18 cellular contexts compared by ENCODE assay signal in genomic region chr10:32548208-32548607, GRCh38.
DNase-seq lines count a peak whose midpoint lies in the region; ATAC-seq, FAIRE-seq and TF ChIP-seq lines count a peak whose summit lies in the region.
"Had no signal": no experiment of that assay in that cellular context is flagged by ENCODE, and none has a peak within 500 bp of the region (broad histone marks: within the 10 kb centered on the region; RNA-seq: fewer than 3 reads in every experiment).

No MANE protein-coding gene starts in this region.

- no peaks in the 10 kb centered on the region for H3K9me3 ChIP-seq in PC-3 (ENCODE audit: low read length)
- no peaks in the 10 kb centered on the region for H3K9me3 ChIP-seq in K562 (replicated peaks; ENCODE audit: control insufficient read depth, insufficient read depth, low read depth, low read length)
- H3K9me3 ChIP-seq in trophoblast cell (ENCODE audit: insufficient read depth, low read depth, low read length) = no peaks in the 10 kb centered on the region

- no peak overlapping the region for H4K8ac ChIP-seq in trophoblast cell (ENCODE audit: low read depth, low read length)

- no peak overlapping the region for H2BK5ac ChIP-seq in trophoblast cell (ENCODE audit: low read depth, low read length, poor library complexity)

- H2AK5ac ChIP-seq in trophoblast cell (ENCODE audit: low read length) = no peak overlapping the region

- no peaks in the 10 kb centered on the region for H3K9me1 ChIP-seq in K562 (ENCODE audit: control insufficient read depth, insufficient read depth, low read length)

- H3K18ac ChIP-seq in trophoblast cell (ENCODE audit: low read length) = no peak overlapping the region

- H3K4ac ChIP-seq in trophoblast cell (ENCODE audit: low read depth, low read length) = no peak overlapping the region

- no peaks in the 10 kb centered on the region for H3K9me2 ChIP-seq in PC-3 (replicated peaks; ENCODE audit: low read length)

- ATAC-seq in PC-3 (no peak), K562 (no peak), esophagus mucosa (peak; percentile 51)
- ATAC-seq: GM12878, GM23338, HCT116 had no signal

- H3K79me2 ChIP-seq in PC-3 (ENCODE audit: low read length) = no peaks in the 10 kb centered on the region
- H3K79me2 ChIP-seq in K562 (ENCODE audit: control insufficient read depth, insufficient read depth, low read length) = no peaks in the 10 kb centered on the region
- H3K79me2 ChIP-seq in trophoblast cell (ENCODE audit: control insufficient read depth, insufficient read depth, low read length, poor library complexity) = no peaks in the 10 kb centered on the region

- no peak for FAIRE-seq in K562 (lab: Jason Lieb, UNC)
- FAIRE-seq: GM12878, GM18507 had no signal

- peak; percentile 70 for TF ChIP-seq EP300 in K562 (IDR thresholded peaks at IDR 0.05; ENCODE audit: low read length)

- no peak overlapping the region for H4K91ac ChIP-seq in trophoblast cell (ENCODE audit: low read depth, low read length)

- BruUV-seq in PC-3 (replicated peaks; lab: Mats Ljungman, UMichigan) = no TSS peak
- BruUV-seq in K562 (replicated peaks; lab: Mats Ljungman, UMichigan) = no TSS peak

- H3K4me1 ChIP-seq in PC-3 (ENCODE audit: insufficient read depth, low read length) = no peaks in the 10 kb centered on the region
- no peaks in the 10 kb centered on the region for H3K4me1 ChIP-seq in K562 (replicated peaks in 1 of 2; ENCODE audit: control insufficient read depth in 2 of 2, insufficient read depth in 2 of 2, low read length in 2 of 2)
- H3K4me1 ChIP-seq in trophoblast cell (ENCODE audit: control insufficient read depth in 1 of 2, insufficient read depth in 2 of 2, low read length in 2 of 2) = no peaks in the 10 kb centered on the region

- no peaks in the 10 kb centered on the region for H3K79me1 ChIP-seq in trophoblast cell (ENCODE audit: low read length)

- no peak for TF ChIP-seq POLR2A in K562 (conservative IDR thresholded peaks at IDR 0.05)

- in situ Hi-C loops in K562 (cut with MboI) = no loop called here

- H4K20me1 ChIP-seq in PC-3 (ENCODE audit: low read length) (no peaks in the 10 kb centered on the region), K562 (replicated peaks; ENCODE audit: control insufficient read depth, insufficient read depth, low read length) (no peaks in the 10 kb centered on the region)

- TF ChIP-seq CTCF in PC-3 (conservative IDR thresholded peaks at IDR 0.05; ENCODE audit: low read depth, low read length) = no peak
- TF ChIP-seq CTCF in K562 (IDR thresholded peaks at IDR 0.05 in 2 of 3, conservative IDR thresholded peaks at IDR 0.05 in 1 of 3; ENCODE audit: insufficient read depth in 2 of 3, low read depth in 1 of 3, low read length in 3 of 3) = no peak

- H3F3A ChIP-seq in PC-3 (ENCODE audit: low read length, unreplicated experiment) = no peaks in the 10 kb centered on the region

- intact Hi-C loops in PC-3 (cut with micrococcal nuclease) (no loop called here), K562 (cut with micrococcal nuclease) (no loop called here)

- H3K36me3 ChIP-seq in PC-3 (ENCODE audit: low read depth, low read length) (no peaks in the 10 kb centered on the region), K562 (ENCODE audit: control insufficient read depth, insufficient read depth, low read length) (no peaks in the 10 kb centered on the region), trophoblast cell (ENCODE audit: control insufficient read depth in 1 of 2, insufficient read depth in 2 of 2, low read length in 2 of 2) (no peaks in the 10 kb centered on the region)

- POLR2A ChIA-PET in PC-3 (lab: Charles Lee; ENCODE audit: unreplicated experiment) = no interaction called here
- POLR2A ChIA-PET in K562 (lab: Yijun Ruan, JAX) = no interaction called here

- TF ChIP-seq RAD21 in K562 (CRISPR knock-in tag; conservative IDR thresholded peaks at IDR 0.05 in 1 of 2, IDR thresholded peaks at IDR 0.05 in 1 of 2) = no peak

- no peak overlapping the region for H2AFZ ChIP-seq in PC-3 (ENCODE audit: low read length)
- H2AFZ ChIP-seq in K562 (ENCODE audit: low read depth, low read length) = no peak overlapping the region
- no peak overlapping the region for H2AFZ ChIP-seq in trophoblast cell (ENCODE audit: insufficient read depth, low read length, poor library complexity)
- H2AFZ ChIP-seq: GM23338 had no signal

- CTCF ChIA-PET in PC-3 (lab: Charles Lee) (no interaction called here), K562 (lab: Yijun Ruan, JAX; ENCODE audit: low intra/inter-chr PET ratio) (no interaction called here)

- H3K9ac ChIP-seq in PC-3 (ENCODE audit: low read length) (no peak overlapping the region), K562 (ENCODE audit: insufficient read depth in 1 of 2, low read depth in 2 of 2, low read length in 2 of 2) (no peak overlapping the region), trophoblast cell (ENCODE audit: low read length) (no peak overlapping the region)

- H3K27me3 ChIP-seq in PC-3 (ENCODE audit: low read length) (no peaks in the 10 kb centered on the region), K562 (ENCODE audit: control insufficient read depth in 2 of 2, insufficient read depth in 2 of 2, low read length in 2 of 2) (no peaks in the 10 kb centered on the region), trophoblast cell (ENCODE audit: insufficient read depth, low read length) (no peaks in the 10 kb centered on the region)

- no peak overlapping the region for H4K12ac ChIP-seq in trophoblast cell (ENCODE audit: low read depth, low read length)

- H2BK12ac ChIP-seq in trophoblast cell (ENCODE audit: low read length) = no peak overlapping the region

- WGBS in K562 (ENCODE audit: insufficient coverage, low coverage, missing lambda C conversion rate) = 7% methylated on average over 7 of the region's 7 CpGs
- no CpG with 5 or more reads among the region's 7 CpGs for WGBS in trophoblast cell (ENCODE audit: extremely low coverage, insufficient coverage, insufficient read length)

- H3K14ac ChIP-seq in trophoblast cell (ENCODE audit: low read length) = no peak overlapping the region

- H3K4me3 ChIP-seq in PC-3 (ENCODE audit: low read length) = no peak overlapping the region
- no peak overlapping the region for H3K4me3 ChIP-seq in K562
- H3K4me3 ChIP-seq in trophoblast cell (ENCODE audit: low read depth, low read length) = no peak overlapping the region
- H3K4me3 ChIP-seq: GM12878, GM23338 had no signal

- no peak overlapping the region for H2BK120ac ChIP-seq in trophoblast cell (ENCODE audit: insufficient read depth, low read length, poor library complexity)

- H3K27ac ChIP-seq in PC-3 (ENCODE audit: low read length) (no peak overlapping the region), K562 (ENCODE audit: extremely low read depth, low read depth, low read length) (no peak overlapping the region), trophoblast cell (ENCODE audit: low read depth, low read length) (no peak overlapping the region)

- H3K4me2 ChIP-seq in PC-3 (ENCODE audit: low read length) (no peak overlapping the region), K562 (ENCODE audit: insufficient read depth, low read length) (no peak overlapping the region), trophoblast cell (ENCODE audit: low read length) (no peak overlapping the region)
- H3K4me2 ChIP-seq: GM23338 had no signal

- no peak overlapping the region for H3K23ac ChIP-seq in trophoblast cell (ENCODE audit: low read length)

- DNase-seq in PC-3 = peak; percentile 25
- DNase-seq in K562 (ENCODE audit: extremely low read depth in 1 of 4, low spot score in 3 of 4) = peak in 1 of 4 experiments; percentile 26
- peak; percentile 56 to 65 for DNase-seq in trophoblast cell
- DNase-seq in foreskin melanocyte = no peak
- DNase-seq in germinal center (ENCODE audit: low spot score) = no peak
- DNase-seq: C1 segment of cervical spinal cord; Calu3; CD4-positive, alpha-beta memory T cell; COR-L47; DMS79; EL; GDM1; H9 had no signal

TF ChIP-seq in K562, 482 proteins besides CTCF, POLR2A, EP300 and RAD21 (continues in another document):
- TF ChIP-seq ZNF133 (CRISPR knock-in tag; IDR thresholded peaks at IDR 0.05) (no peak), CBFA2T3 (IDR thresholded peaks at IDR 0.05) (peak; percentile 74), ZNF408 (CRISPR knock-in tag; IDR thresholded peaks at IDR 0.05; ENCODE audit: low read depth) (no peak), EGR1 (conservative IDR thresholded peaks at IDR 0.05) (no peak), FOXK2 (conservative IDR thresholded peaks at IDR 0.05 in 1 of 2, IDR thresholded peaks at IDR 0.05 in 1 of 2; ENCODE audit: low read depth in 2 of 2) (peak; percentile 31 to 50; a peak in 1 of 4 replicates), NCOA1 (IDR thresholded peaks at IDR 0.05; ENCODE audit: low read depth) (peak; percentile 60; the same call in 1 of the 2 replicates), TAL1 (IDR thresholded peaks at IDR 0.05) (peak; percentile 64), MXD1 (CRISPR knock-in tag; IDR thresholded peaks at IDR 0.05; ENCODE audit: borderline replicate concordance, poor library complexity, severe bottlenecking) (no peak), MITF (IDR thresholded peaks at IDR 0.05) (peak; percentile 64; the same call in 1 of the 2 replicates), TCF3 (CRISPR knock-in tag; IDR thresholded peaks at IDR 0.05) (peak; percentile 56), CBFA2T2 (conservative IDR thresholded peaks at IDR 0.05) (peak; percentile 63), CEBPG (CRISPR knock-in tag; IDR thresholded peaks at IDR 0.05) (no peak), CEBPG (tag; conservative IDR thresholded peaks at IDR 0.05 in 1 of 2, IDR thresholded peaks at IDR 0.05 in 1 of 2) (no peak), ZEB2 (IDR thresholded peaks at IDR 0.05) (peak; percentile 76), MYBL2 (IDR thresholded peaks at IDR 0.05; ENCODE audit: low read depth) (peak; percentile 72), MYBL2 (CRISPR knock-in tag; IDR thresholded peaks at IDR 0.05; ENCODE audit: borderline replicate concordance) (no peak)

Comparison
In these comparisons a context has a peak if more than half of its experiments do, and no peak if none do; other contexts are left out.
1. DNase-seq: peak in PC-3 (single experiment) and trophoblast cell (2 of 2); none in foreskin melanocyte (single experiment) and germinal center (single experiment).